13 cellular contexts compared by ENCODE assay signal in the genomic region with DNA sequence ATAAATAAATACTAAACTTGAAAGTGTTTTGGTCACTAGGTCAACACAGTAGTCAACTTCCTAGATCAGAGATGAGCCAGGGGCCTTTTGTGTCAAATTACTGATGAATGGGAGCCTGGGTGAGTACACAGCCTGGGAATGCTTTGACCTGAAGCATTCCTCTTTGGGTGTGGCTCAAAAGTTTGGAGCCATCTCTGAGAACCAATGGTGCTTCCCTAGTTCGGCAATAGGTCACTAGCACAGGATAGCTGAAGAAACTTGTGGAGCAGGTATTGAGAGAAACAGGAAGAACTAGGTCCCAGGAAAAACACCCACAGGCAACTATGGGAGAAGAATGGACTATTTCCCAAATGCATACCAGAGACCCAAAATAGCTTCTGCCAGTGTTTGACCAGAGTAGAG. TPM values are rescaled to one million over a fixed set of nuclear protein-coding genes. Genes with fewer than 3 reads are reported as not detected.
DNase-seq lines count a peak whose midpoint lies in the region; ATAC-seq and TF ChIP-seq lines count a peak whose summit lies in the region.
"Had no signal": no experiment of that assay in that cellular context is flagged by ENCODE, and none has a peak within 500 bp of the region (broad histone marks: within the 10 kb centered on the region; RNA-seq: fewer than 3 reads in every experiment).

No MANE protein-coding gene starts in this region.

- no peaks in the 10 kb centered on the region for H3K9me3 Mint-ChIP-seq in Caco-2 (ENCODE audit: unreplicated experiment)

- H3K4me3 ChIP-seq in Caco-2 (ENCODE audit: low read depth, low read length) (no peak overlapping the region), epithelial cell of esophagus (ENCODE audit: low read length) (no peak overlapping the region)
- H3K4me3 ChIP-seq: BLaER1 treated with 17β-estradiol and CSF1 and Interleukin-3, amounts not matched to agents 10 nM and 100 nM had no signal

- H3K36me3 Mint-ChIP-seq in Caco-2 (ENCODE audit: insufficient read depth, unreplicated experiment), result peaks cover 13% of the 10 kb centered on the region

- BruUV-seq in Caco-2 (replicated peaks; lab: Mats Ljungman, UMichigan), result no TSS peak

- DNase-seq in Caco-2 (peak; percentile 91 to 93), HuH-7 (ENCODE audit: low spot score) (peak; percentile 21), epithelial cell of esophagus (ENCODE audit: low read depth) (peak; percentile 97), myocyte (ENCODE audit: low read depth) (peak; percentile 71), NCI-H2227 (lab: John Stamatoyannopoulos, UW; ENCODE audit: unreplicated experiment) (no peak)
- no peak for DNase-seq in stimulated activated CD4-positive, alpha-beta T cell treated with anti-CD3 and anti-CD28 coated beads, Interleukin-15, amount 100 ng/mL, for 24 hours
- DNase-seq: activated T-cell treated with anti-CD3 and anti-CD28 coated beads, Interleukin-2, amount 50 U/mL, for 1 hour; midbrain; NCI-H2081; WERI-Rb-1 had no signal

- peak overlapping the region; percentile 98 for H3K27ac Mint-ChIP-seq in Caco-2 (ENCODE audit: unreplicated experiment)

- ATAC-seq in HG02970 (IDR thresholded peaks at IDR 0.05; ENCODE audit: low FRiP score, unreplicated experiment) (no peak), HG02588 (IDR thresholded peaks at IDR 0.05; ENCODE audit: unreplicated experiment) (no peak)

- H3K4me1 ChIP-seq in Caco-2, result peaks cover 70% of the 10 kb centered on the region

- no peaks in the 10 kb centered on the region for H3K27me3 Mint-ChIP-seq in Caco-2 (ENCODE audit: insufficient read depth, unreplicated experiment)

- intact Hi-C loops in Caco-2 (cut with micrococcal nuclease; ENCODE audit: unreplicated experiment), result loop anchor here (1.0 to 2.0 kb wide), 4 partner anchors 11 to 131 kb away; no protein-coding TSS in a partner anchor

- no peaks in the 10 kb centered on the region for H3K27me3 ChIP-seq in Caco-2 (replicated peaks; ENCODE audit: control insufficient read depth, insufficient read depth, low read length)
- H3K27me3 ChIP-seq: BLaER1 treated with 17β-estradiol and CSF1 and Interleukin-3, amounts not matched to agents 10 nM and 100 nM had no signal

- peaks cover 32% of the 10 kb centered on the region for H3K4me1 Mint-ChIP-seq in Caco-2 (ENCODE audit: low read depth, unreplicated experiment)

- H3K4me3 Mint-ChIP-seq in Caco-2 (ENCODE audit: unreplicated experiment), result peak overlapping the region; percentile 70

- no peaks in the 10 kb centered on the region for H3K9me3 ChIP-seq in Caco-2
- H3K9me3 ChIP-seq: BLaER1 treated with 17β-estradiol and CSF1 and Interleukin-3, amounts not matched to agents 10 nM and 100 nM had no signal

- no peak for TF ChIP-seq CTCF in Caco-2 (IDR thresholded peaks at IDR 0.05; ENCODE audit: insufficient read depth in 1 of 2, low read depth in 1 of 2, low read length in 1 of 2, severe bottlenecking in 1 of 2, unreplicated experiment in 1 of 2)
- TF ChIP-seq CTCF in epithelial cell of esophagus (IDR thresholded peaks at IDR 0.05; ENCODE audit: insufficient read depth, low read depth, low read length, missing control alignments), result no peak

- H3K36me3 ChIP-seq in Caco-2 (ENCODE audit: control insufficient read depth, insufficient read depth, low read length), result no peaks in the 10 kb centered on the region
- H3K36me3 ChIP-seq: WERI-Rb-1 had no signal

- POLR2A ChIA-PET in Caco-2 (lab: Charles Lee), result interaction anchor here (1.0 kb wide), 1 partner anchor 10 kb away, joined by 4 read pairs; no protein-coding TSS in a partner anchor

- CTCF ChIA-PET in Caco-2 (lab: Charles Lee), result interaction anchor here (1.7 kb wide), 1 partner anchor 11 kb away, joined by 5 read pairs; no protein-coding TSS in a partner anchor

RNA-seq across cellular contexts. Expression of a gene that starts 56.6 kb away (rescaled TPM):
- total RNA-seq in Caco-2 (2022), result 26.3 and 33.0 TPM in 2 replicates
- 37.7 and 44.2 TPM in 2 replicates for total RNA-seq in myocyte
- polyA plus RNA-seq in myocyte (2012), result 231 TPM

Comparison
In these comparisons a context has a peak if more than half of its experiments do, and no peak if none do; other contexts are left out.
1. DNase-seq: peak in Caco-2 (2 of 2), HuH-7 (single experiment), epithelial cell of esophagus (single experiment) and myocyte (single experiment); none in NCI-H2227 (single experiment) and stimulated activated CD4-positive, alpha-beta T cell treated with anti-CD3 and anti-CD28 coated beads, Interleukin-15, amount 100 ng/mL, for 24 hours (single experiment).